10 cellular contexts compared by ENCODE assay signal in the genomic region with DNA sequence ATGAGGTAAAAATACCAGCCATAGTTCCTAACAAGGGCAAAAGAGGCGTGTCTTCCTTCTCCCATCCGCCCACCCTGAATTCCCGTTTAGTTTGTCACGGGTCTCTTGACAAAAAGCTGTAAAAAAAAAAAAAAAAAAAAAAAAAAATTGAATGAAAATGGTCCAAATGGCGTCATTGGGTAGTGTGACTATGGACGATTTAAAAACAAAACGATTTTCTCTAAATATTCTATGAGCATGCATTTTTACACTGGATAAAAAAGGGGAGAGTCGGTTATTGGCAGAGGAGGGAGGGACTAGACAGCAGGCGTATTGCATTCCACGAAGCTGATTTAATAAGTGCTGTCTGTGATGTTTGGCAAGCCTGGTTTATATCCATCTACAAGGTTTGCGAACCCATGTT. TPM values are rescaled to one million over a fixed set of nuclear protein-coding genes. Genes with fewer than 3 reads are reported as not detected.
DNase-seq lines count a peak whose midpoint lies in the region; ATAC-seq, FAIRE-seq and TF ChIP-seq lines count a peak whose summit lies in the region.
"Had no signal": no experiment of that assay in that cellular context is flagged by ENCODE, and none has a peak within 500 bp of the region (broad histone marks: within the 10 kb centered on the region; RNA-seq: fewer than 3 reads in every experiment).

A gene (plus strand): TSS at position 338 of the 403 bp plus-strand sequence. CDS start 35,214 bp downstream, outside the sequence.

- H3K9me3 ChIP-seq in pancreas: no peaks in the 10 kb centered on the region

- intact Hi-C loops in pancreas (cut with DNase I): no loop called here

- H3K27me3 ChIP-seq in pancreas: peaks cover 0 to 34% (median 14%) of the 10 kb centered on the region in 4 donors

- TF ChIP-seq CTCF in HFF-Myc (IDR thresholded peaks at IDR 0.05; ENCODE audit: low read depth, low read length, missing control alignments): no peak
- TF ChIP-seq CTCF in VCaP (conservative IDR thresholded peaks at IDR 0.05): no peak
- no peak for TF ChIP-seq CTCF in fibroblast of villous mesenchyme (IDR thresholded peaks at IDR 0.05; ENCODE audit: insufficient read depth, low read depth, low read length)
- TF ChIP-seq CTCF in pancreas (IDR thresholded peaks at IDR 0.05): no peak

- DNase-seq in ACHN: peak; percentile 22
- no peak for DNase-seq in HFF-Myc (ENCODE audit: extremely low read depth, low read depth)
- DNase-seq in fibroblast of villous mesenchyme (ENCODE audit: low read depth): peak; percentile 2
- DNase-seq in pancreas: no peak
- DNase-seq in activated CD4-positive, alpha-beta T cell treated with anti-CD3 and anti-CD28 coated beads, Interleukin-2, amount 50 U/mL, for 48 hours: no peak

- H3K4me3 ChIP-seq in HFF-Myc (replicated peaks; ENCODE audit: low read depth, low read length): peak within 1 kb of the TSS; percentile 11; the same call in 1 of the 2 replicates
- peak within 1 kb of the TSS; percentile 52 for H3K4me3 ChIP-seq in fibroblast of villous mesenchyme (ENCODE audit: low read depth, low read length)
- H3K4me3 ChIP-seq in pancreas: peak within 1 kb of the TSS; percentile 19 to 56 (median 34)

- in situ Hi-C loops in ACHN (cut with HindIII; ENCODE audit: low pct_ligation_motif_present, low pct_unique_long_range_greater_than_20kb, low sequenced_read_pairs): no loop called here

- H3K4me1 ChIP-seq in pancreas: peaks cover 0 to 6% (median 0%) of the 10 kb centered on the region in 3 donors

- H3K27ac ChIP-seq in VCaP (peak within 1 kb of the TSS; percentile 36), pancreas (no peak within 1 kb of the TSS)

- no peaks in the 10 kb centered on the region for H3K36me3 ChIP-seq in pancreas

- 1 to 6% methylated on average over 11 of the region's 11 CpGs for WGBS in pancreas, 2 donors

- FAIRE-seq in pancreas (lab: Jason Lieb, UNC): peak; percentile 84
- FAIRE-seq: endometrium, GM18507 had no signal

- ATAC-seq in pancreas (peak; percentile 36 to 62 (median 56)), HG03521 (IDR thresholded peaks at IDR 0.05; ENCODE audit: unreplicated experiment) (no peak), GM21786 (IDR thresholded peaks at IDR 0.05; ENCODE audit: unreplicated experiment) (no peak)

RNA-seq across cellular contexts. Expression of the gene that starts here (rescaled TPM):
- total RNA-seq in fibroblast of villous mesenchyme (under 0.01 TPM in 1 of 2 replicates, not detected in the other), pancreas (under 1 TPM in 2 of 6 donors, not detected in 4; 0.06 to 0.09 TPM)
- under 1 TPM; 0.04 to 0.42 TPM for polyA plus RNA-seq in pancreas

Comparison
In these comparisons a context has a peak if more than half of its experiments do, and no peak if none do; other contexts are left out.
1. Peak in DNase-seq and H3K4me3 ChIP-seq in fibroblast of villous mesenchyme; RNA of the gene not detected or under 1 TPM.
2. Peak in ATAC-seq and H3K4me3 ChIP-seq in pancreas; RNA of the gene not detected or under 1 TPM.